Comparison of ENCODE assay signal across 13 cellular contexts in genomic region chr2:219448776-219449476, GRCh38. TPM values are rescaled to one million over a fixed set of nuclear protein-coding genes. Genes with fewer than 3 reads are reported as not detected.
DNase-seq lines count a peak whose midpoint lies in the region; ATAC-seq and TF ChIP-seq lines count a peak whose summit lies in the region.
"Had no signal": no experiment of that assay in that cellular context is flagged by ENCODE, and none has a peak within 500 bp of the region (broad histone marks: within the 10 kb centered on the region; RNA-seq: fewer than 3 reads in every experiment).

No MANE protein-coding gene starts in this region.

- POLR2A ChIA-PET in CD8-positive, alpha-beta T cell (lab: Charles Lee): no interaction called here

- H4K8ac ChIP-seq in mesendoderm (ENCODE audit: low read depth, low read length): no peak overlapping the region

- H3K27me3 ChIP-seq in CD8-positive, alpha-beta T cell (ENCODE audit: insufficient read depth, low read length): no peaks in the 10 kb centered on the region
- H3K27me3 ChIP-seq in mesendoderm (ENCODE audit: insufficient read depth, low read length, poor library complexity): peaks cover 5% of the 10 kb centered on the region

- WGBS in mesendoderm (ENCODE audit: extremely low coverage, insufficient coverage, low lambda C conversion rate): no CpG with 5 or more reads among the region's 55 CpGs

- no peaks in the 10 kb centered on the region for H3K36me3 Mint-ChIP-seq in CD8-positive, alpha-beta T cell
- no peaks in the 10 kb centered on the region for H3K36me3 Mint-ChIP-seq in activated T-cell treated with anti-CD3 and anti-CD28 coated beads, Interleukin-2, amount 50 U/mL, for 4 hours (ENCODE audit: insufficient read depth)
- H3K36me3 Mint-ChIP-seq: IgD-negative memory B cell, immature natural killer cell had no signal

- no peak overlapping the region for H3K27ac Mint-ChIP-seq in CD8-positive, alpha-beta T cell
- H3K27ac Mint-ChIP-seq: immature natural killer cell; T-helper 2 cell treated with Interferon-gamma antibody and Interleukin-4, amounts not matched to agents 5 μg/mL and 100 μg/mL, for 36 hours had no signal

- no peak overlapping the region for H2AK5ac ChIP-seq in mesendoderm (ENCODE audit: low read length)

- H3K9me3 ChIP-seq in CD8-positive, alpha-beta T cell (ENCODE audit: low read length): no peaks in the 10 kb centered on the region
- H3K9me3 ChIP-seq: spleen had no signal

- H2BK15ac ChIP-seq in mesendoderm (replicated peaks; ENCODE audit: low read depth): no peak overlapping the region

- no peaks in the 10 kb centered on the region for H3K79me1 ChIP-seq in mesendoderm (ENCODE audit: low read length)

- H3K4me3 ChIP-seq in CD8-positive, alpha-beta T cell (ENCODE audit: low read depth, low read length): peak overlapping the region; percentile 49
- no peak overlapping the region for H3K4me3 ChIP-seq in mesendoderm (ENCODE audit: low read length)

- peak; percentile 74 for ATAC-seq in CD8-positive, alpha-beta T cell
- ATAC-seq in activated T-cell treated with anti-CD3 and anti-CD28 coated beads, Interleukin-2, amount 50 U/mL, for 4 hours: peak; percentile 70 to 74

- no peak overlapping the region for H3K27ac ChIP-seq in CD8-positive, alpha-beta T cell (ENCODE audit: low read depth, low read length)
- no peak overlapping the region for H3K27ac ChIP-seq in mesendoderm (ENCODE audit: low read depth, low read length)
- H3K27ac ChIP-seq: spleen had no signal

- H3K23ac ChIP-seq in mesendoderm (ENCODE audit: low read length): no peak overlapping the region

- CTCF ChIA-PET in CD8-positive, alpha-beta T cell (lab: Charles Lee): interaction anchor here (0.9 to 1.1 kb wide), 2 partner anchors 42 to 95 kb away, joined by 3 to 4 read pairs; partner anchors contain the start of genes CHPF and TMEM198

- peak overlapping the region; percentile 51 for H3K4me3 Mint-ChIP-seq in CD8-positive, alpha-beta T cell
- H3K4me3 Mint-ChIP-seq in activated T-cell treated with anti-CD3 and anti-CD28 coated beads, Interleukin-2, amount 50 U/mL, for 4 hours: no peak overlapping the region
- H3K4me3 Mint-ChIP-seq: immature natural killer cell; T-helper 2 cell treated with Interferon-gamma antibody and Interleukin-4, amounts not matched to agents 5 μg/mL and 100 μg/mL, for 36 hours had no signal

- no peak overlapping the region for H2BK120ac ChIP-seq in mesendoderm (ENCODE audit: low read depth, low read length)

- H3K4ac ChIP-seq in mesendoderm (ENCODE audit: low read depth, low read length): no peak overlapping the region

- no peaks in the 10 kb centered on the region for H3K36me3 ChIP-seq in CD8-positive, alpha-beta T cell (ENCODE audit: insufficient read depth, low read length)
- H3K36me3 ChIP-seq in mesendoderm (ENCODE audit: control insufficient read depth, insufficient read depth, low read length): no peaks in the 10 kb centered on the region
- H3K36me3 ChIP-seq: spleen had no signal

- intact Hi-C loops in CD8-positive, alpha-beta T cell (cut with DNase I, micrococcal nuclease): no loop called here

- H3K79me2 ChIP-seq in mesendoderm (ENCODE audit: control insufficient read depth, insufficient read depth, low read length): no peaks in the 10 kb centered on the region

- H3K4me1 ChIP-seq in CD8-positive, alpha-beta T cell (ENCODE audit: insufficient read depth, low read length): peaks cover 40% of the 10 kb centered on the region
- H3K4me1 ChIP-seq in mesendoderm (ENCODE audit: control insufficient read depth, low read depth, low read length): peaks cover 6% of the 10 kb centered on the region

- H2BK5ac ChIP-seq in mesendoderm (ENCODE audit: low read length): no peak overlapping the region

- H3K4me2 ChIP-seq in mesendoderm (ENCODE audit: low read length): peak overlapping the region; percentile 46

- H3K4me1 Mint-ChIP-seq in CD8-positive, alpha-beta T cell (ENCODE audit: low read depth): peaks cover 31% of the 10 kb centered on the region
- peaks cover 2% of the 10 kb centered on the region for H3K4me1 Mint-ChIP-seq in activated T-cell treated with anti-CD3 and anti-CD28 coated beads, Interleukin-2, amount 50 U/mL, for 4 hours (ENCODE audit: low read depth)
- H3K4me1 Mint-ChIP-seq: immature natural killer cell had no signal

- no peak overlapping the region for H4K5ac ChIP-seq in mesendoderm (ENCODE audit: low read length)

- peak in 5 of 7 experiments; percentile 16 to 65 (median 45) for DNase-seq in CD8-positive, alpha-beta T cell
- DNase-seq in activated T-cell treated with anti-CD3 and anti-CD28 coated beads, Interleukin-2, amount 50 U/mL, for 4 hours: no peak
- DNase-seq in mesendoderm: peak; percentile 72
- DNase-seq in NCI-H748 (lab: John Stamatoyannopoulos, UW; ENCODE audit: unreplicated experiment): no peak
- DNase-seq in NCI-H748 treated with DMSO at 0.1 percent for 48 hours (lab: John Stamatoyannopoulos, UW): no peak
- DNase-seq in NCI-H2029 (lab: John Stamatoyannopoulos, UW): no peak
- DNase-seq: immature natural killer cell, NCI-H2081, OCI-M1, spleen had no signal

- H3K9ac ChIP-seq in mesendoderm (ENCODE audit: low read length): peak overlapping the region; percentile 67

- no peaks in the 10 kb centered on the region for H3K9me3 Mint-ChIP-seq in CD8-positive, alpha-beta T cell
- no peaks in the 10 kb centered on the region for H3K9me3 Mint-ChIP-seq in activated T-cell treated with anti-CD3 and anti-CD28 coated beads, Interleukin-2, amount 50 U/mL, for 4 hours
- H3K9me3 Mint-ChIP-seq: IgD-negative memory B cell; immature natural killer cell; T-helper 2 cell treated with Interferon-gamma antibody and Interleukin-4, amounts not matched to agents 5 μg/mL and 100 μg/mL, for 36 hours had no signal

- peak overlapping the region; percentile 33 for H3K18ac ChIP-seq in mesendoderm (ENCODE audit: low read length)

- H3K56ac ChIP-seq in mesendoderm (ENCODE audit: low read length): peak overlapping the region; percentile 88

- peaks cover 17% of the 10 kb centered on the region for H3K27me3 Mint-ChIP-seq in CD8-positive, alpha-beta T cell (ENCODE audit: low read depth)
- H3K27me3 Mint-ChIP-seq in activated T-cell treated with anti-CD3 and anti-CD28 coated beads, Interleukin-2, amount 50 U/mL, for 4 hours (ENCODE audit: low read depth): peaks cover 30% of the 10 kb centered on the region

- TF ChIP-seq CTCF in CD8-positive, alpha-beta T cell (IDR thresholded peaks at IDR 0.05): no peak

RNA-seq across cellular contexts. Expression of gene SPEG, which starts 14.3 kb away (rescaled TPM):
- total RNA-seq in CD8-positive, alpha-beta T cell: 10 to 100 TPM; 18.1 to 21.8 TPM
- total RNA-seq in activated T-cell treated with anti-CD3 and anti-CD28 coated beads, Interleukin-2, amount 50 U/mL, for 4 hours: 1 to 10 TPM in 1 of 3 donors, under 1 TPM in 2; 0.74 to 2.1 (median 0.79) TPM
- polyA plus RNA-seq in mesendoderm (2013, experiment 1 of 2): 6.7 TPM
- polyA plus RNA-seq in mesendoderm (2013, experiment 2 of 2): 6.4 TPM
- polyA plus RNA-seq: IgD-negative memory B cell, immature natural killer cell had no signal

RNA-seq across cellular contexts. Expression of gene DES, which starts 30.7 kb away (rescaled TPM):
- total RNA-seq in CD8-positive, alpha-beta T cell: not detected
- under 1 TPM; 0.49 to 0.61 (median 0.58) TPM for total RNA-seq in activated T-cell treated with anti-CD3 and anti-CD28 coated beads, Interleukin-2, amount 50 U/mL, for 4 hours
- 3.5 TPM for polyA plus RNA-seq in mesendoderm (2013, experiment 1 of 2)
- 3.2 TPM for polyA plus RNA-seq in mesendoderm (2013, experiment 2 of 2)
- total RNA-seq: epithelial cell of proximal tubule had no signal
- polyA plus RNA-seq: IgD-negative memory B cell, immature natural killer cell had no signal

RNA-seq across cellular contexts. Expression of gene GMPPA, which starts 49.8 kb away (rescaled TPM):
- 10 to 100 TPM in 1 of 2 experiments, 1 to 10 TPM in 1; 9.4 to 15.0 TPM for total RNA-seq in CD8-positive, alpha-beta T cell
- total RNA-seq in activated T-cell treated with anti-CD3 and anti-CD28 coated beads, Interleukin-2, amount 50 U/mL, for 4 hours: 10 to 100 TPM; 36.8 to 47.9 (median 46.7) TPM
- polyA plus RNA-seq in mesendoderm (2013, experiment 1 of 2): 20.4 TPM
- 20.2 TPM for polyA plus RNA-seq in mesendoderm (2013, experiment 2 of 2)

Comparison
In these comparisons a context has a peak if more than half of its experiments do, and no peak if none do; other contexts are left out.
1. DNase-seq: peak in CD8-positive, alpha-beta T cell (5 of 7) and mesendoderm (single experiment); none in activated T-cell treated with anti-CD3 and anti-CD28 coated beads, Interleukin-2, amount 50 U/mL, for 4 hours (single experiment), NCI-H748 (single experiment), NCI-H748 treated with DMSO at 0.1 percent for 48 hours (single experiment) and NCI-H2029 (single experiment).
2. RNA of gene SPEG, which starts 14.3 kb away (total RNA-seq): 18.1 to 21.8 TPM in CD8-positive, alpha-beta T cell; 0.74 to 2.1 TPM in activated T-cell treated with anti-CD3 and anti-CD28 coated beads, Interleukin-2, amount 50 U/mL, for 4 hours; every median in the first group is over 4 times any median in the second.